In genomic region chr1:23567996-23568607, GRCh38 we compare ENCODE assay signal across 8 cellular contexts. TPM values are rescaled to one million over a fixed set of nuclear protein-coding genes. Genes with fewer than 3 reads are reported as not detected.
DNase-seq lines count a peak whose midpoint lies in the region; ATAC-seq lines count a peak whose summit lies in the region.

No MANE protein-coding gene starts in this region.

- H3K4me1 Mint-ChIP-seq in activated naive CD4-positive, alpha-beta T cell treated with anti-CD3 and anti-CD28 coated beads, Interleukin-2, amount 50 U/mL, for 24 hours = peaks cover 31% of the 10 kb centered on the region

- no peak for DNase-seq in activated naive CD4-positive, alpha-beta T cell (lab: John Stamatoyannopoulos, UW)
- peak; percentile 89 for DNase-seq in ecto neural progenitor cell (ENCODE audit: low spot score)

- ATAC-seq in GM21423 (IDR thresholded peaks at IDR 0.05; ENCODE audit: unreplicated experiment) = no peak
- ATAC-seq in HG02642 (IDR thresholded peaks at IDR 0.05; ENCODE audit: poor library complexity, unreplicated experiment) = no peak
- ATAC-seq in HG03139 (IDR thresholded peaks at IDR 0.05; ENCODE audit: unreplicated experiment) = no peak

- H3K4me3 ChIP-seq in mononuclear cell (ENCODE audit: low read length) (peak overlapping the region; percentile 20), urinary bladder (ENCODE audit: low read depth, low read length) (peak overlapping the region; percentile 60)

- peak overlapping the region; percentile 94 for H3K27ac Mint-ChIP-seq in activated naive CD4-positive, alpha-beta T cell treated with anti-CD3 and anti-CD28 coated beads, Interleukin-2, amount 50 U/mL, for 24 hours

- H3K27me3 Mint-ChIP-seq in activated naive CD4-positive, alpha-beta T cell treated with anti-CD3 and anti-CD28 coated beads, Interleukin-2, amount 50 U/mL, for 24 hours = peaks cover 3% of the 10 kb centered on the region

- peaks cover 14% of the 10 kb centered on the region for H3K4me1 ChIP-seq in mononuclear cell (ENCODE audit: insufficient read depth, low read length)
- no peaks in the 10 kb centered on the region for H3K4me1 ChIP-seq in urinary bladder (ENCODE audit: insufficient read depth)

- no peaks in the 10 kb centered on the region for H3K36me3 Mint-ChIP-seq in activated naive CD4-positive, alpha-beta T cell treated with anti-CD3 and anti-CD28 coated beads, Interleukin-2, amount 50 U/mL, for 24 hours

- H3K27me3 ChIP-seq in mononuclear cell (ENCODE audit: insufficient read depth, low read length) = peaks cover 37% of the 10 kb centered on the region

- H3K27ac ChIP-seq in urinary bladder (ENCODE audit: low read depth) = peak overlapping the region; percentile 90

- no peaks in the 10 kb centered on the region for H3K36me3 ChIP-seq in urinary bladder (ENCODE audit: insufficient read depth)

- 1% methylated on average over 66 of the region's 66 CpGs for WGBS in urinary bladder

- H3K9me3 ChIP-seq in mononuclear cell (ENCODE audit: low read depth, low read length) = no peaks in the 10 kb centered on the region

- no peaks in the 10 kb centered on the region for H3K9me3 Mint-ChIP-seq in activated naive CD4-positive, alpha-beta T cell treated with anti-CD3 and anti-CD28 coated beads, Interleukin-2, amount 50 U/mL, for 24 hours

- peak overlapping the region; percentile 93 for H3K4me3 Mint-ChIP-seq in activated naive CD4-positive, alpha-beta T cell treated with anti-CD3 and anti-CD28 coated beads, Interleukin-2, amount 50 U/mL, for 24 hours

RNA-seq across cellular contexts. Expression of gene ID3, which starts 8.8 kb away (rescaled TPM):
- total RNA-seq in mononuclear cell (47.3 TPM), urinary bladder (152 TPM)
- 299 TPM for polyA plus RNA-seq in urinary bladder

RNA-seq across cellular contexts. Expression of gene E2F2, which starts 37.1 kb away (rescaled TPM):
- total RNA-seq in mononuclear cell (2.7 TPM), urinary bladder (2.9 TPM)
- 0.08 TPM for polyA plus RNA-seq in urinary bladder
